1 cellular context compared by ENCODE assay signal in the genomic region with DNA sequence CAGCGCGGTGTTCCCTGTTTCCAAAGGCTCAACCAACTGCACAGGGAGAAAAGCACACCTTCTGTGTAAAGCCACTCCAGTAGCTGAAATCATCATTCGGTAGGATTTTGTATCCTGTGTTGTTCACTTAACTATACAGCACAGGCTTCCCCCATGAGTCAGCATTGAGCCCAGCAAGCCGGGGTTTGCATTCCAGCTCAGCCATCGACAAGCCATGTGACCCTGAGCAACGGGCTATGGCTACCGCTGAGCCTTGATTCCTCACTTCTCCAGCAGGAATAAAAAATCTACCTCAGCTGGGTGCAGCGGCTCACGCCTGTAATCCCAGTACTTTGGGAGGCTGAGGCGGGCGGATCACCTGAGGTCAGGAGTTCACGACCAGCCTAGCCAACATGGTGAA.
TF ChIP-seq lines count a peak whose summit lies in the region.

No MANE protein-coding gene starts in this region.

TF ChIP-seq in GM23338, 12 proteins besides CTCF, POLR2A, EP300 and RAD21:
- TF ChIP-seq, protein P1, sequence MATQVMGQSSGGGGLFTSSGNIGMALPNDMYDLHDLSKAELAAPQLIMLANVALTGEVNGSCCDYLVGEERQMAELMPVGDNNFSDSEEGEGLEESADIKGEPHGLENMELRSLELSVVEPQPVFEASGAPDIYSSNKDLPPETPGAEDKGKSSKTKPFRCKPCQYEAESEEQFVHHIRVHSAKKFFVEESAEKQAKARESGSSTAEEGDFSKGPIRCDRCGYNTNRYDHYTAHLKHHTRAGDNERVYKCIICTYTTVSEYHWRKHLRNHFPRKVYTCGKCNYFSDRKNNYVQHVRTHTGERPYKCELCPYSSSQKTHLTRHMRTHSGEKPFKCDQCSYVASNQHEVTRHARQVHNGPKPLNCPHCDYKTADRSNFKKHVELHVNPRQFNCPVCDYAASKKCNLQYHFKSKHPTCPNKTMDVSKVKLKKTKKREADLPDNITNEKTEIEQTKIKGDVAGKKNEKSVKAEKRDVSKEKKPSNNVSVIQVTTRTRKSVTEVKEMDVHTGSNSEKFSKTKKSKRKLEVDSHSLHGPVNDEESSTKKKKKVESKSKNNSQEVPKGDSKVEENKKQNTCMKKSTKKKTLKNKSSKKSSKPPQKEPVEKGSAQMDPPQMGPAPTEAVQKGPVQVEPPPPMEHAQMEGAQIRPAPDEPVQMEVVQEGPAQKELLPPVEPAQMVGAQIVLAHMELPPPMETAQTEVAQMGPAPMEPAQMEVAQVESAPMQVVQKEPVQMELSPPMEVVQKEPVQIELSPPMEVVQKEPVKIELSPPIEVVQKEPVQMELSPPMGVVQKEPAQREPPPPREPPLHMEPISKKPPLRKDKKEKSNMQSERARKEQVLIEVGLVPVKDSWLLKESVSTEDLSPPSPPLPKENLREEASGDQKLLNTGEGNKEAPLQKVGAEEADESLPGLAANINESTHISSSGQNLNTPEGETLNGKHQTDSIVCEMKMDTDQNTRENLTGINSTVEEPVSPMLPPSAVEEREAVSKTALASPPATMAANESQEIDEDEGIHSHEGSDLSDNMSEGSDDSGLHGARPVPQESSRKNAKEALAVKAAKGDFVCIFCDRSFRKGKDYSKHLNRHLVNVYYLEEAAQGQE (IDR thresholded peaks at IDR 0.05; ENCODE audit: unreplicated experiment) = no peak
- TF ChIP-seq, protein P2, sequence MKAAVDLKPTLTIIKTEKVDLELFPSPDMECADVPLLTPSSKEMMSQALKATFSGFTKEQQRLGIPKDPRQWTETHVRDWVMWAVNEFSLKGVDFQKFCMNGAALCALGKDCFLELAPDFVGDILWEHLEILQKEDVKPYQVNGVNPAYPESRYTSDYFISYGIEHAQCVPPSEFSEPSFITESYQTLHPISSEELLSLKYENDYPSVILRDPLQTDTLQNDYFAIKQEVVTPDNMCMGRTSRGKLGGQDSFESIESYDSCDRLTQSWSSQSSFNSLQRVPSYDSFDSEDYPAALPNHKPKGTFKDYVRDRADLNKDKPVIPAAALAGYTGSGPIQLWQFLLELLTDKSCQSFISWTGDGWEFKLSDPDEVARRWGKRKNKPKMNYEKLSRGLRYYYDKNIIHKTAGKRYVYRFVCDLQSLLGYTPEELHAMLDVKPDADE (IDR thresholded peaks at IDR 0.05) = no peak
- TF ChIP-seq EZH2phosphoT487 (IDR thresholded peaks at IDR 0.05; ENCODE audit: unreplicated experiment) = no peak
- no peak for TF ChIP-seq ZNF114 (CRISPR knock-in tag; IDR thresholded peaks at IDR 0.05)
- no peak for TF ChIP-seq JUNB (IDR thresholded peaks at IDR 0.05; ENCODE audit: unreplicated experiment)
- no peak for TF ChIP-seq CREB1 (CRISPR knock-in tag; IDR thresholded peaks at IDR 0.05; ENCODE audit: low read depth)
- no peak for TF ChIP-seq STAT1 (IDR thresholded peaks at IDR 0.05; ENCODE audit: unreplicated experiment)
- TF ChIP-seq EZH2 (IDR thresholded peaks at IDR 0.05; ENCODE audit: low read depth, unreplicated experiment) = no peak
- TF ChIP-seq, protein P3, sequence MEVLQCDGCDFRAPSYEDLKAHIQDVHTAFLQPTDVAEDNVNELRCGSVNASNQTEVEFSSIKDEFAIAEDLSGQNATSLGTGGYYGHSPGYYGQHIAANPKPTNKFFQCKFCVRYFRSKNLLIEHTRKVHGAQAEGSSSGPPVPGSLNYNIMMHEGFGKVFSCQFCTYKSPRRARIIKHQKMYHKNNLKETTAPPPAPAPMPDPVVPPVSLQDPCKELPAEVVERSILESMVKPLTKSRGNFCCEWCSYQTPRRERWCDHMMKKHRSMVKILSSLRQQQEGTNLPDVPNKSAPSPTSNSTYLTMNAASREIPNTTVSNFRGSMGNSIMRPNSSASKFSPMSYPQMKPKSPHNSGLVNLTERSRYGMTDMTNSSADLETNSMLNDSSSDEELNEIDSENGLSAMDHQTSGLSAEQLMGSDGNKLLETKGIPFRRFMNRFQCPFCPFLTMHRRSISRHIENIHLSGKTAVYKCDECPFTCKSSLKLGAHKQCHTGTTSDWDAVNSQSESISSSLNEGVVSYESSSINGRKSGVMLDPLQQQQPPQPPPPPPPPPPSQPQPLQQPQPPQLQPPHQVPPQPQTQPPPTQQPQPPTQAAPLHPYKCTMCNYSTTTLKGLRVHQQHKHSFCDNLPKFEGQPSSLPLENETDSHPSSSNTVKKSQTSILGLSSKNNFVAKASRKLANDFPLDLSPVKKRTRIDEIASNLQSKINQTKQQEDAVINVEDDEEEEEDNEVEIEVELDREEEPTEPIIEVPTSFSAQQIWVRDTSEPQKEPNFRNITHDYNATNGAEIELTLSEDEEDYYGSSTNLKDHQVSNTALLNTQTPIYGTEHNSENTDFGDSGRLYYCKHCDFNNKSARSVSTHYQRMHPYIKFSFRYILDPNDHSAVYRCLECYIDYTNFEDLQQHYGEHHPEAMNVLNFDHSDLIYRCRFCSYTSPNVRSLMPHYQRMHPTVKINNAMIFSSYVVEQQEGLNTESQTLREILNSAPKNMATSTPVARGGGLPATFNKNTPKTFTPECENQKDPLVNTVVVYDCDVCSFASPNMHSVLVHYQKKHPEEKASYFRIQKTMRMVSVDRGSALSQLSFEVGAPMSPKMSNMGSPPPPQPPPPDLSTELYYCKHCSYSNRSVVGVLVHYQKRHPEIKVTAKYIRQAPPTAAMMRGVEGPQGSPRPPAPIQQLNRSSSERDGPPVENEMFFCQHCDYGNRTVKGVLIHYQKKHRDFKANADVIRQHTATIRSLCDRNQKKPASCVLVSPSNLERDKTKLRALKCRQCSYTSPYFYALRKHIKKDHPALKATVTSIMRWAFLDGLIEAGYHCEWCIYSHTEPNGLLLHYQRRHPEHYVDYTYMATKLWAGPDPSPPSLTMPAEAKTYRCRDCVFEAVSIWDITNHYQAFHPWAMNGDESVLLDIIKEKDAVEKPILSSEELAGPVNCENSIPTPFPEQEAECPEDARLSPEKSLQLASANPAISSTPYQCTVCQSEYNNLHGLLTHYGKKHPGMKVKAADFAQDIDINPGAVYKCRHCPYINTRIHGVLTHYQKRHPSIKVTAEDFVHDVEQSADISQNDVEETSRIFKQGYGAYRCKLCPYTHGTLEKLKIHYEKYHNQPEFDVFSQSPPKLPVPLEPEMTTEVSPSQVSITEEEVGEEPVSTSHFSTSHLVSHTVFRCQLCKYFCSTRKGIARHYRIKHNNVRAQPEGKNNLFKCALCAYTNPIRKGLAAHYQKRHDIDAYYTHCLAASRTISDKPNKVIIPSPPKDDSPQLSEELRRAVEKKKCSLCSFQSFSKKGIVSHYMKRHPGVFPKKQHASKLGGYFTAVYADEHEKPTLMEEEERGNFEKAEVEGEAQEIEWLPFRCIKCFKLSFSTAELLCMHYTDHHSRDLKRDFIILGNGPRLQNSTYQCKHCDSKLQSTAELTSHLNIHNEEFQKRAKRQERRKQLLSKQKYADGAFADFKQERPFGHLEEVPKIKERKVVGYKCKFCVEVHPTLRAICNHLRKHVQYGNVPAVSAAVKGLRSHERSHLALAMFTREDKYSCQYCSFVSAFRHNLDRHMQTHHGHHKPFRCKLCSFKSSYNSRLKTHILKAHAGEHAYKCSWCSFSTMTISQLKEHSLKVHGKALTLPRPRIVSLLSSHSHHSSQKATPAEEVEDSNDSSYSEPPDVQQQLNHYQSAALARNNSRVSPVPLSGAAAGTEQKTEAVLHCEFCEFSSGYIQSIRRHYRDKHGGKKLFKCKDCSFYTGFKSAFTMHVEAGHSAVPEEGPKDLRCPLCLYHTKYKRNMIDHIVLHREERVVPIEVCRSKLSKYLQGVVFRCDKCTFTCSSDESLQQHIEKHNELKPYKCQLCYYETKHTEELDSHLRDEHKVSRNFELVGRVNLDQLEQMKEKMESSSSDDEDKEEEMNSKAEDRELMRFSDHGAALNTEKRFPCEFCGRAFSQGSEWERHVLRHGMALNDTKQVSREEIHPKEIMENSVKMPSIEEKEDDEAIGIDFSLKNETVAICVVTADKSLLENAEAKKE (CRISPR knock-in tag; IDR thresholded peaks at IDR 0.05) = no peak
- no peak for TF ChIP-seq NANOG (IDR thresholded peaks at IDR 0.05; ENCODE audit: borderline replicate concordance)
TF ChIP-seq in GM23338: peak in this region for 0.
